ENCODE assay signal across 1 cellular context in the genomic region with DNA sequence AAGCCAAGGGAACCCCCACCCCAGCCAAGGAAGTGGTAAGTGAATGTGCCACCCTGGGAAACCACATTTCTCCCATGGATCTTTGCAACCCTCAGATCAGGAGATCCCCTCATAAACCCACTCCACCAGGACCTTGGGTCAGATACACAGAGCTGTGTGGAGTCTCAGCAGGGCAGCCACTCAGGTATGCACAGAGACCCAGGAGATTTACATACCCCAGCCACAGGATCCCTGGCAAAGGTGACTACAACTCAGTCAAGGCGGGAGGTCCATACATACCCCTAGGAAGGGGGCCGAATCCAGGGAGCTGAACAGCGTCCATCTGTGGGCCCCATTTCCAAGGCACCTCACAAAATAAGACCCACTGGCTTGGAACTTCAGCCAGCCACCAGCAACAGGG.
TF ChIP-seq lines count a peak whose summit lies in the region.

No MANE protein-coding gene starts in this region.

TF ChIP-seq in GM23338, 12 proteins besides CTCF, POLR2A, EP300 and RAD21 (continued from another document):
- TF ChIP-seq, protein P1, sequence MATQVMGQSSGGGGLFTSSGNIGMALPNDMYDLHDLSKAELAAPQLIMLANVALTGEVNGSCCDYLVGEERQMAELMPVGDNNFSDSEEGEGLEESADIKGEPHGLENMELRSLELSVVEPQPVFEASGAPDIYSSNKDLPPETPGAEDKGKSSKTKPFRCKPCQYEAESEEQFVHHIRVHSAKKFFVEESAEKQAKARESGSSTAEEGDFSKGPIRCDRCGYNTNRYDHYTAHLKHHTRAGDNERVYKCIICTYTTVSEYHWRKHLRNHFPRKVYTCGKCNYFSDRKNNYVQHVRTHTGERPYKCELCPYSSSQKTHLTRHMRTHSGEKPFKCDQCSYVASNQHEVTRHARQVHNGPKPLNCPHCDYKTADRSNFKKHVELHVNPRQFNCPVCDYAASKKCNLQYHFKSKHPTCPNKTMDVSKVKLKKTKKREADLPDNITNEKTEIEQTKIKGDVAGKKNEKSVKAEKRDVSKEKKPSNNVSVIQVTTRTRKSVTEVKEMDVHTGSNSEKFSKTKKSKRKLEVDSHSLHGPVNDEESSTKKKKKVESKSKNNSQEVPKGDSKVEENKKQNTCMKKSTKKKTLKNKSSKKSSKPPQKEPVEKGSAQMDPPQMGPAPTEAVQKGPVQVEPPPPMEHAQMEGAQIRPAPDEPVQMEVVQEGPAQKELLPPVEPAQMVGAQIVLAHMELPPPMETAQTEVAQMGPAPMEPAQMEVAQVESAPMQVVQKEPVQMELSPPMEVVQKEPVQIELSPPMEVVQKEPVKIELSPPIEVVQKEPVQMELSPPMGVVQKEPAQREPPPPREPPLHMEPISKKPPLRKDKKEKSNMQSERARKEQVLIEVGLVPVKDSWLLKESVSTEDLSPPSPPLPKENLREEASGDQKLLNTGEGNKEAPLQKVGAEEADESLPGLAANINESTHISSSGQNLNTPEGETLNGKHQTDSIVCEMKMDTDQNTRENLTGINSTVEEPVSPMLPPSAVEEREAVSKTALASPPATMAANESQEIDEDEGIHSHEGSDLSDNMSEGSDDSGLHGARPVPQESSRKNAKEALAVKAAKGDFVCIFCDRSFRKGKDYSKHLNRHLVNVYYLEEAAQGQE (IDR thresholded peaks at IDR 0.05; ENCODE audit: unreplicated experiment), result no peak
- TF ChIP-seq JUNB (IDR thresholded peaks at IDR 0.05; ENCODE audit: unreplicated experiment), result no peak
TF ChIP-seq in GM23338: peak in this region for 0.
